In the genomic region with DNA sequence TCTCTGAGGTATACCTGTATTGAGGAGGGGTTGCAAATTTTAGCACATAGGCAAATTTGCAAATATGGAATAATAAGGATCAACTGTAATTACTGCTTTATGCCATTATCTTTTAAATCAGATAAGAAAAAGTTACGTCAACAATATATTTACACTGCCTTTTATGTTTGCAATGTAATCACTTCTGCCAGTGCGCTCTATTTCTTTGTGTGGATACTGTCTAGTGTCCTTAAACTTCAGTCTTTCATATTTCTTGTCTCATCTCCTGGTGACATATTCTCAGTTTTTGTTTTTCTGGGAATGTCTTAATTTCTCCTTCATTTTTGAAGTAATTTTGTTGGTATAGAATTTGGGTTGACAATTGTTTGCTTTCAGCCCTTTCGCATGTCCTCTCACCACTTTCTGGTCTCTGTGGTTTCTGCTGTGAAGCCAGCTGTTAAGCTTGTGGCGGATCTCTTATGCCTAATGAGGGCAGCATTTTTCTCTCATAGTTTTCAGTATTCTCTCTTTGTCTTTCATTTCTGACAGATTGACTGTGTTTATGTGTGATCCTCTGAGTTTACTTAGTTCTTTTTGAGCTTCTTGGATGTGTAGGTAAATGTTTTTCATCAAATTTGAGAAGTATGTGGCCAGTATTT, we compare ENCODE assay signal across 11 cellular contexts. TPM values are rescaled to one million over a fixed set of nuclear protein-coding genes. Genes with fewer than 3 reads are reported as not detected.
A peak's percentile ranks its signal among the peaks of the same experiment; 100 is the strongest.
DNase-seq lines count a peak whose midpoint lies in the region; ATAC-seq, FAIRE-seq and TF ChIP-seq lines count a peak whose summit lies in the region.
"Had no signal": no experiment of that assay in that cellular context is flagged by ENCODE, and none has a peak within 500 bp of the region (broad histone marks: within the 10 kb centered on the region; RNA-seq: fewer than 3 reads in every experiment).

No MANE protein-coding gene starts in this region.

- H3K9me3 ChIP-seq in lower lobe of right lung = peaks cover 9% of the 10 kb centered on the region
- H3K9me3 ChIP-seq: testis had no signal

- peaks cover 17% of the 10 kb centered on the region for H3K36me3 Mint-ChIP-seq in natural killer cell treated with Interleukin-12 subunit alpha and Interleukin-12 subunit beta and Interleukin-15 and Interleukin-18, amount 100 ng/mL, for 72 hours

- no peak for TF ChIP-seq CTCF in lower lobe of right lung (IDR thresholded peaks at IDR 0.05)

- peaks cover 0 to 6% of the 10 kb centered on the region in 2 donors for H3K27me3 Mint-ChIP-seq in natural killer cell treated with Interleukin-12 subunit alpha and Interleukin-12 subunit beta and Interleukin-15 and Interleukin-18, amount 100 ng/mL, for 72 hours

- peaks cover 35% of the 10 kb centered on the region for H3K36me3 ChIP-seq in lower lobe of right lung

- peaks cover 29 to 35% of the 10 kb centered on the region in 2 donors for H3K4me1 Mint-ChIP-seq in natural killer cell treated with Interleukin-12 subunit alpha and Interleukin-12 subunit beta and Interleukin-15 and Interleukin-18, amount 100 ng/mL, for 72 hours (ENCODE audit: low read depth in 2 of 2)

- H3K4me3 ChIP-seq in lower lobe of right lung = no peak overlapping the region
- H3K4me3 ChIP-seq: testis had no signal

- intact Hi-C loops in lower lobe of right lung (cut with DNase I) = no loop called here

- no peaks in the 10 kb centered on the region for H3K27me3 ChIP-seq in lower lobe of right lung (ENCODE audit: low read depth)
- H3K27me3 ChIP-seq: testis had no signal

- no peak overlapping the region for H3K27ac ChIP-seq in lower lobe of right lung
- H3K27ac ChIP-seq: testis had no signal

- H3K4me3 Mint-ChIP-seq in natural killer cell treated with Interleukin-12 subunit alpha and Interleukin-12 subunit beta and Interleukin-15 and Interleukin-18, amount 100 ng/mL, for 72 hours = peak overlapping the region; percentile 49

- no peak for FAIRE-seq in RCC 7860 (lab: Jason Lieb, UNC)

- peak; percentile 43 for ATAC-seq in GM18861 (IDR thresholded peaks at IDR 0.05; ENCODE audit: unreplicated experiment)
- peak; percentile 54 for ATAC-seq in HG02610 (IDR thresholded peaks at IDR 0.05; ENCODE audit: unreplicated experiment)
- ATAC-seq in natural killer cell treated with Interleukin-12 subunit alpha and Interleukin-12 subunit beta and Interleukin-15 and Interleukin-18, amount 100 ng/mL, for 72 hours = peak; percentile 79 to 82
- ATAC-seq in lower lobe of right lung = no peak

- no peaks in the 10 kb centered on the region for H3K9me3 Mint-ChIP-seq in natural killer cell treated with Interleukin-12 subunit alpha and Interleukin-12 subunit beta and Interleukin-15 and Interleukin-18, amount 100 ng/mL, for 72 hours

- H3K4me1 ChIP-seq in lower lobe of right lung = peaks cover under 1% of the 10 kb centered on the region
- H3K4me1 ChIP-seq: testis had no signal

- H3K27ac Mint-ChIP-seq in natural killer cell treated with Interleukin-12 subunit alpha and Interleukin-12 subunit beta and Interleukin-15 and Interleukin-18, amount 100 ng/mL, for 72 hours = peak overlapping the region in 1 of 2 donors; percentile 1

- DNase-seq in NAMALWA (ENCODE audit: low spot score) = peak; percentile 11
- peak; percentile 76 for DNase-seq in natural killer cell treated with Interleukin-12 subunit alpha and Interleukin-12 subunit beta and Interleukin-15 and Interleukin-18, amount 100 ng/mL, for 72 hours (ENCODE audit: low spot score)
- DNase-seq in lower lobe of right lung = no peak
- DNase-seq in HuH-7 (ENCODE audit: low spot score) = no peak
- no peak for DNase-seq in RCC 7860 (ENCODE audit: low spot score)
- DNase-seq: NCI-H146, NCI-H774, SHP77 treated with DMSO at 0.1 percent for 48 hours, testis had no signal

RNA-seq across cellular contexts. Expression of gene ABCC11, which starts 37.6 kb away (rescaled TPM):
- not detected for total RNA-seq in natural killer cell treated with Interleukin-12 subunit alpha and Interleukin-12 subunit beta and Interleukin-15 and Interleukin-18, amount 100 ng/mL, for 72 hours
- not detected for total RNA-seq in lower lobe of right lung

RNA-seq across cellular contexts. Expression of gene LONP2, which starts 40.8 kb away (rescaled TPM):
- total RNA-seq in natural killer cell treated with Interleukin-12 subunit alpha and Interleukin-12 subunit beta and Interleukin-15 and Interleukin-18, amount 100 ng/mL, for 72 hours = 10 to 100 TPM; 52.0 to 54.4 TPM
- total RNA-seq in lower lobe of right lung = 61.0 TPM

Comparison
In these comparisons a context has a peak if more than half of its experiments do, and no peak if none do; other contexts are left out.
1. ATAC-seq: peak in GM18861 (single experiment), HG02610 (single experiment) and natural killer cell treated with Interleukin-12 subunit alpha and Interleukin-12 subunit beta and Interleukin-15 and Interleukin-18, amount 100 ng/mL, for 72 hours (2 of 2); none in lower lobe of right lung (0 of 2).
2. DNase-seq: peak in NAMALWA (single experiment) and natural killer cell treated with Interleukin-12 subunit alpha and Interleukin-12 subunit beta and Interleukin-15 and Interleukin-18, amount 100 ng/mL, for 72 hours (single experiment); none in lower lobe of right lung (single experiment), HuH-7 (single experiment) and RCC 7860 (single experiment).